Comparison of ENCODE assay signal across 8 cellular contexts in genomic region chr19:58513694-58514563, GRCh38. TPM values are rescaled to one million over a fixed set of nuclear protein-coding genes. Genes with fewer than 3 reads are reported as not detected.
A peak's percentile ranks its signal among the peaks of the same experiment; 100 is the strongest.
DNase-seq lines count a peak whose midpoint lies in the region; ATAC-seq and TF ChIP-seq lines count a peak whose summit lies in the region.

No MANE protein-coding gene starts in this region.

- H3K36me3 Mint-ChIP-seq in nephron (ENCODE audit: low read depth): peaks cover 7% of the 10 kb centered on the region

- no peaks in the 10 kb centered on the region for H3K27me3 ChIP-seq in Panc1 (ENCODE audit: control insufficient read depth, insufficient read depth, low read length)

- TF ChIP-seq CTCF in Panc1 (IDR thresholded peaks at IDR 0.05) (peak; percentile 100), fibroblast of the aortic adventitia (IDR thresholded peaks at IDR 0.05; ENCODE audit: insufficient read depth, low read length) (peak; percentile 68), nephron (IDR thresholded peaks at IDR 0.05; ENCODE audit: unreplicated experiment in 3 of 3) (peak; percentile 98 to 99 (median 99))

- peak overlapping the region; percentile 59 to 88 (median 84) for H3K27ac Mint-ChIP-seq in nephron

- no peaks in the 10 kb centered on the region for H3K9me3 ChIP-seq in Panc1 (ENCODE audit: control insufficient read depth, insufficient read depth, low read depth, low read length)

- in situ Hi-C loops in Panc1 (cut with HindIII; ENCODE audit: low pct_unique_long_range_greater_than_20kb, low sequenced_read_pairs): no loop called here

- ATAC-seq in GM21367 (IDR thresholded peaks at IDR 0.05; ENCODE audit: unreplicated experiment) (peak; percentile 40), Panc1 (peak; percentile 87)

- BruUV-seq in Panc1 (replicated peaks; lab: Mats Ljungman, UMichigan): no TSS peak

- DNase-seq in COLO668 (lab: John Stamatoyannopoulos, UW; ENCODE audit: unreplicated experiment): peak; percentile 95
- DNase-seq in Jurkat, Clone E6-1 (ENCODE audit: low read depth, low spot score): peak; percentile 94
- peak; percentile 70 for DNase-seq in Panc1 (ENCODE audit: low read depth, low spot score)
- peak; percentile 93 for DNase-seq in activated T-helper 9 cell treated with anti-CD3 and anti-CD28 coated beads, Interleukin-2, amount 50 U/mL, for 16 hours (ENCODE audit: low read depth)
- DNase-seq in fibroblast of the aortic adventitia (ENCODE audit: low read depth): peak; percentile 83
- peak; percentile 92 for DNase-seq in stimulated activated naive CD4-positive, alpha-beta T cell treated with Interleukin-2 at 50 U/mL for 16 hours (lab: John Stamatoyannopoulos, UW)

- peaks cover 3% of the 10 kb centered on the region; the same call in 1 of the 2 replicates for H3K36me3 ChIP-seq in Panc1 (ENCODE audit: control insufficient read depth, insufficient read depth, low read length)

- CTCF ChIA-PET in Panc1 (lab: Charles Lee): interaction anchor here (0.5 to 0.7 kb wide), 4 partner anchors 9 to 692 kb away, joined by 5 to 7 read pairs (median 6); no protein-coding TSS in a partner anchor

- peak overlapping the region; percentile 84 to 90 (median 89) for H3K4me3 Mint-ChIP-seq in nephron

- intact Hi-C loops in Panc1 (cut with micrococcal nuclease; ENCODE audit: unreplicated experiment): no loop called here

- POLR2A ChIA-PET in Panc1 (lab: Charles Lee): interaction anchor here (0.6 to 1.0 kb wide), 3 partner anchors 18 to 39 kb away, joined by 3 to 4 read pairs (median 3); partner anchors contain the start of gene TRIM28

- H3K4me3 ChIP-seq in Jurkat, Clone E6-1 (ENCODE audit: low read length): peak overlapping the region; percentile 98
- H3K4me3 ChIP-seq in Panc1 (ENCODE audit: low read depth in 2 of 2, low read length in 2 of 2): peak overlapping the region; percentile 38 to 70
- H3K4me3 ChIP-seq in fibroblast of the aortic adventitia (ENCODE audit: low read depth, low read length): peak overlapping the region; percentile 64

- peaks cover 16% of the 10 kb centered on the region for H3K4me1 Mint-ChIP-seq in nephron

- H3K9me3 Mint-ChIP-seq in nephron: no peaks in the 10 kb centered on the region

- no peaks in the 10 kb centered on the region for H3K27me3 Mint-ChIP-seq in nephron (ENCODE audit: low read depth)

- H3K27ac ChIP-seq in Panc1 (ENCODE audit: low read length): peak overlapping the region; percentile 93

- peaks cover 26% of the 10 kb centered on the region for H3K4me1 ChIP-seq in Panc1 (ENCODE audit: control insufficient read depth, insufficient read depth, low read length)

RNA-seq across cellular contexts. Expression of gene SLC27A5, which starts 2.1 kb away (rescaled TPM):
- polyA plus RNA-seq in Jurkat, Clone E6-1 (2012; ENCODE audit: insufficient read depth, insufficient read length): 32.6 TPM
- 10.7 TPM for total RNA-seq in Panc1 (2021; ENCODE audit: unreplicated experiment)
- 34.8 TPM for polyA plus RNA-seq in Panc1 (2012; ENCODE audit: insufficient read length)
- 5.2 and 5.5 TPM in 2 replicates for total RNA-seq in fibroblast of the aortic adventitia (ENCODE audit: low replicate concordance)

RNA-seq across cellular contexts. Expression of gene ZBTB45, which starts 5.7 kb away (rescaled TPM):
- polyA plus RNA-seq in Jurkat, Clone E6-1 (2012; ENCODE audit: insufficient read depth, insufficient read length): 16.5 TPM
- total RNA-seq in Panc1 (2021; ENCODE audit: unreplicated experiment) (24.7 TPM), fibroblast of the aortic adventitia (ENCODE audit: low replicate concordance) (9.2 and 9.9 TPM in 2 replicates)
- 33.6 TPM for polyA plus RNA-seq in Panc1 (2012; ENCODE audit: insufficient read length)

RNA-seq across cellular contexts. Expression of gene TRIM28, which starts 29.9 kb away (rescaled TPM):
- 1,014 TPM for polyA plus RNA-seq in Jurkat, Clone E6-1 (2012; ENCODE audit: insufficient read depth, insufficient read length)
- total RNA-seq in Panc1 (2021; ENCODE audit: unreplicated experiment): 767 TPM
- 1,302 TPM for polyA plus RNA-seq in Panc1 (2012; ENCODE audit: insufficient read length)
- 233 and 474 TPM in 2 replicates for total RNA-seq in fibroblast of the aortic adventitia (ENCODE audit: low replicate concordance)

RNA-seq across cellular contexts. Expression of gene ZNF446, which starts 37.8 kb away (rescaled TPM):
- polyA plus RNA-seq in Jurkat, Clone E6-1 (2012; ENCODE audit: insufficient read depth, insufficient read length): 10.8 TPM
- total RNA-seq in Panc1 (2021; ENCODE audit: unreplicated experiment) (20.7 TPM), fibroblast of the aortic adventitia (ENCODE audit: low replicate concordance) (6.7 and 7.5 TPM in 2 replicates)
- polyA plus RNA-seq in Panc1 (2012; ENCODE audit: insufficient read length): 24.4 TPM

RNA-seq across cellular contexts. Expression of gene CHMP2A, which starts 41.0 kb away (rescaled TPM):
- 188 TPM for polyA plus RNA-seq in Jurkat, Clone E6-1 (2012; ENCODE audit: insufficient read depth, insufficient read length)
- total RNA-seq in Panc1 (2021; ENCODE audit: unreplicated experiment) (191 TPM), fibroblast of the aortic adventitia (ENCODE audit: low replicate concordance) (109 and 239 TPM in 2 replicates)
- 381 TPM for polyA plus RNA-seq in Panc1 (2012; ENCODE audit: insufficient read length)

Comparison
In these comparisons a context has a peak if more than half of its experiments do, and no peak if none do; other contexts are left out.
1. Peak in every context shown above with its lines: DNase-seq, ATAC-seq, H3K4me3 ChIP-seq and H3K27ac ChIP-seq.